In the genomic region with DNA sequence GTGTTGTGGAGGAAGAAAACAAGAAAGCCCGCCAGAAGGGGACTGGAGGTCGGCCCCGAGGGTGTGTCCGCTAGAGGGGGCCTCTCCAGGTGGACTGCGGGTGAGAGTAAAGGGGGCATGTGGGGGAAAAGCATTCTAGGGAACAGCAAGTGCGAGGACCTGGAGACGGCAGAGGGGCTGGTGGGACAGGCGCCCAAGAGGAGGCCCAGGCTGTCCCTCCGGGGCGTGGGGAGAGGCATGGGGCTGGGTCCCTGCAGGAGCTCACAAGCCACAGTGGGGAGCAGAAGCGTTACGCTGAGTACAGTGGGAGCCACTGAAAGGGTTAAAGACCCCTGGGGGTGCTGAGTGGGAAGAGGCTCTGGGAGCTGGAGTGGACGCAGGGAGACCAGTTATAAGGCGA, we compare ENCODE assay signal across 13 cellular contexts. TPM values are rescaled to one million over a fixed set of nuclear protein-coding genes. Genes with fewer than 3 reads are reported as not detected.
DNase-seq lines count a peak whose midpoint lies in the region; ATAC-seq and TF ChIP-seq lines count a peak whose summit lies in the region.
"Had no signal": no experiment of that assay in that cellular context is flagged by ENCODE, and none has a peak within 500 bp of the region (broad histone marks: within the 10 kb centered on the region; RNA-seq: fewer than 3 reads in every experiment).

No MANE protein-coding gene starts in this region.

- H3K4me3 ChIP-seq in body of pancreas (no peak overlapping the region), lung (no peak overlapping the region), stomach smooth muscle (ENCODE audit: low read length in 2 of 2) (peak overlapping the region; percentile 64 to 80)

- peaks cover 69% of the 10 kb centered on the region for H3K4me1 ChIP-seq in body of pancreas
- H3K4me1 ChIP-seq in lung (ENCODE audit: control insufficient read depth in 2 of 2, insufficient read depth in 2 of 2, low read length in 2 of 2), result peaks cover 9 to 24% of the 10 kb centered on the region in 2 donors
- H3K4me1 ChIP-seq in stomach smooth muscle (ENCODE audit: control insufficient read depth, insufficient read depth, low read length), result peaks cover 73% of the 10 kb centered on the region

- TF ChIP-seq POLR2A in body of pancreas (IDR thresholded peaks at IDR 0.05), result no peak

- peak overlapping the region; percentile 76 to 91 for H3K9ac ChIP-seq in stomach smooth muscle (ENCODE audit: low read length in 2 of 2)

- 84 to 88% methylated on average over 14 of the region's 14 CpGs for WGBS in body of pancreas, 2 donors
- 88 to 89% methylated on average over 13 to 14 of the region's 14 CpGs for WGBS in lung, 2 donors

- H3K9me3 ChIP-seq in body of pancreas, result no peaks in the 10 kb centered on the region
- H3K9me3 ChIP-seq in lung (ENCODE audit: control insufficient read depth in 2 of 2, insufficient read depth in 1 of 2, low read length in 1 of 2), result no peaks in the 10 kb centered on the region
- H3K9me3 ChIP-seq in stomach smooth muscle (ENCODE audit: control insufficient read depth in 2 of 2, low read length in 2 of 2), result no peaks in the 10 kb centered on the region

- no peak for TF ChIP-seq CTCF in body of pancreas (IDR thresholded peaks at IDR 0.05)
- no peak for TF ChIP-seq CTCF in lung (IDR thresholded peaks at IDR 0.05; ENCODE audit: control extremely low read depth, extremely low read depth)

- ATAC-seq in body of pancreas (no peak), lung (ENCODE audit: insufficient read depth, low FRiP score) (no peak), HG03039 (IDR thresholded peaks at IDR 0.05; ENCODE audit: unreplicated experiment) (no peak)

- DNase-seq in NCI-H146 (lab: John Stamatoyannopoulos, UW) (peak; percentile 10), NCI-H146 treated with DMSO at 0.1 percent for 48 hours (lab: John Stamatoyannopoulos, UW; ENCODE audit: unreplicated experiment) (no peak), body of pancreas (no peak), lung (ENCODE audit: low spot score) (no peak), SKM-1 treated with dmso at 0.1 percent for 144 hours (lab: John Stamatoyannopoulos, UW; ENCODE audit: unreplicated experiment) (no peak)
- no peak for DNase-seq in effector CD8-positive, alpha-beta T cell (lab: John Stamatoyannopoulos, UW)
- DNase-seq: IMR-90, NCI-H2029, OCI-M1 had no signal

- H3K27me3 ChIP-seq in body of pancreas, result no peaks in the 10 kb centered on the region
- H3K27me3 ChIP-seq in lung (ENCODE audit: control insufficient read depth, insufficient read depth), result no peaks in the 10 kb centered on the region
- H3K27me3 ChIP-seq in stomach smooth muscle (ENCODE audit: control insufficient read depth in 1 of 2, insufficient read depth in 2 of 2, low read length in 2 of 2), result no peaks in the 10 kb centered on the region

- H3K36me3 ChIP-seq in body of pancreas (replicated peaks in 1 of 2; ENCODE audit: insufficient read depth in 1 of 2, low read depth in 2 of 2) (no peaks in the 10 kb centered on the region), lung (ENCODE audit: control insufficient read depth in 2 of 2, insufficient read depth in 2 of 2, low read length in 2 of 2) (peaks cover 0 to 10% of the 10 kb centered on the region in 2 donors), stomach smooth muscle (ENCODE audit: control insufficient read depth in 2 of 2, insufficient read depth in 2 of 2, low read length in 2 of 2) (peaks cover 0 to 5% of the 10 kb centered on the region in 2 donors)

- H3K27ac ChIP-seq in body of pancreas (peak overlapping the region; percentile 96 to 98 (median 98)), lung (ENCODE audit: low read depth in 1 of 2, low read length in 1 of 2) (peak overlapping the region; percentile 81 to 97), stomach smooth muscle (ENCODE audit: low read length) (peak overlapping the region; percentile 94)
- H3K27ac ChIP-seq: 22Rv1, VCaP had no signal

- intact Hi-C loops in body of pancreas (cut with DNase I), result no loop called here

RNA-seq across cellular contexts. Expression of a gene that starts 1.6 kb away (rescaled TPM):
- total RNA-seq in body of pancreas, result 10 to 100 TPM; 25.7 to 32.6 TPM
- total RNA-seq in lung, result 10 to 100 TPM; 20.3 to 21.8 TPM
- 10 to 100 TPM in 1 of 2 donors, 1 to 10 TPM in 1; 7.4 to 14.4 TPM for polyA plus RNA-seq in lung

RNA-seq across cellular contexts. Expression of a gene that starts 38.5 kb away (rescaled TPM):
- total RNA-seq in body of pancreas (10 to 100 TPM; 30.4 to 36.6 TPM), lung (1 to 10 TPM; 1.0 to 5.1 TPM)
- 1 to 10 TPM in 1 of 2 donors, under 1 TPM in 1; 0.35 to 1.0 TPM for polyA plus RNA-seq in lung

Comparison
In these comparisons a context has a peak if more than half of its experiments do, and no peak if none do; other contexts are left out.
1. H3K4me3 ChIP-seq: peak in stomach smooth muscle (2 of 2); none in body of pancreas (0 of 2) and lung (single experiment).
2. RNA of a gene that starts 38.5 kb away (total RNA-seq): 30.4 to 36.6 TPM in body of pancreas; 1.0 to 5.1 TPM in lung; every median in the first group is over 4 times any median in the second.
3. Peak in every context shown above with its lines, with median percentiles within 50 percentile points of each other: H3K27ac ChIP-seq.